ENCODE assay signal across 8 cellular contexts in genomic region chr10:89163265-89163995, GRCh38.
DNase-seq lines count a peak whose midpoint lies in the region; ATAC-seq and TF ChIP-seq lines count a peak whose summit lies in the region.

No MANE protein-coding gene starts in this region.

- DNase-seq in coronary artery (ENCODE audit: low spot score): no peak
- peak; percentile 25 for DNase-seq in putamen (ENCODE audit: low spot score)
- DNase-seq in NCI-H2081 (lab: John Stamatoyannopoulos, UW): no peak
- no peak for DNase-seq in germinal center (ENCODE audit: low spot score)
- DNase-seq in NCI-H128 (lab: John Stamatoyannopoulos, UW; ENCODE audit: unreplicated experiment): no peak

- peak overlapping the region in 1 of 2 donors; percentile 29 for H3K27ac ChIP-seq in coronary artery

- no peak for TF ChIP-seq CTCF in coronary artery (IDR thresholded peaks at IDR 0.05)

- H3K4me3 ChIP-seq in coronary artery: peak overlapping the region; percentile 2

- ATAC-seq in GM19043 (IDR thresholded peaks at IDR 0.05; ENCODE audit: low read depth, unreplicated experiment) (peak; percentile 97), HG03097 (IDR thresholded peaks at IDR 0.05; ENCODE audit: low FRiP score, unreplicated experiment) (peak; percentile 97)
- ATAC-seq in activated CD4-positive, CD25-positive, alpha-beta regulatory T cell treated with anti-CD3 and anti-CD28 coated beads, Interleukin-2, amount 50 U/mL, for 24 hours: peak; percentile 95 to 96
